In genomic region chr12:69935651-69936100, GRCh38 we compare ENCODE assay signal across 1 cellular context.
TF ChIP-seq lines count a peak whose summit lies in the region.

No MANE protein-coding gene starts in this region.

TF ChIP-seq in SK-N-SH treated with all-trans-retinoic acid at 6 μM for 48 hours, 23 proteins besides CTCF, POLR2A, EP300 and RAD21 (continued from another document):
- TF ChIP-seq TSHZ2 (CRISPR knock-in tag; IDR thresholded peaks at IDR 0.05), result no peak
